In genomic region chr14:69316449-69317391, GRCh38 we compare ENCODE assay signal across 8 cellular contexts. TPM values are rescaled to one million over a fixed set of nuclear protein-coding genes. Genes with fewer than 3 reads are reported as not detected.
A peak's percentile ranks its signal among the peaks of the same experiment; 100 is the strongest.
DNase-seq lines count a peak whose midpoint lies in the region; ATAC-seq and TF ChIP-seq lines count a peak whose summit lies in the region.
"Had no signal": no experiment of that assay in that cellular context is flagged by ENCODE, and none has a peak within 500 bp of the region (broad histone marks: within the 10 kb centered on the region; RNA-seq: fewer than 3 reads in every experiment).

No MANE protein-coding gene starts in this region.

- H3K4me1 ChIP-seq in thyroid gland: no peaks in the 10 kb centered on the region

- no peaks in the 10 kb centered on the region for H3K36me3 ChIP-seq in thyroid gland

- H3K27me3 ChIP-seq in thyroid gland: no peaks in the 10 kb centered on the region

- no peak for ATAC-seq in GM19397 (IDR thresholded peaks at IDR 0.05; ENCODE audit: unreplicated experiment)

- H3K9me3 ChIP-seq in thyroid gland: no peaks in the 10 kb centered on the region

- H3K4me3 ChIP-seq in astrocyte of the cerebellum (ENCODE audit: low read depth, low read length) (no peak overlapping the region), thyroid gland (replicated peaks in 1 of 3) (no peak overlapping the region)
- H3K4me3 ChIP-seq: SK-N-MC had no signal

- intact Hi-C loops in thyroid gland (cut with DNase I): no loop called here

- peak; percentile 8 for TF ChIP-seq CTCF in astrocyte of the cerebellum (IDR thresholded peaks at IDR 0.05; ENCODE audit: low read depth, low read length, missing control alignments)
- TF ChIP-seq CTCF in thyroid gland (IDR thresholded peaks at IDR 0.05): no peak

- in situ Hi-C loops in astrocyte of the cerebellum (cut with HindIII; ENCODE audit: low sequenced_read_pairs): no loop called here

- WGBS in thyroid gland, 2 donors: 80 to 88% methylated on average over 6 to 7 of the region's 7 CpGs

- TF ChIP-seq POLR2A in thyroid gland (IDR thresholded peaks at IDR 0.05): no peak

- peak; percentile 96 for DNase-seq in HS-27A (ENCODE audit: low read depth)
- peak; percentile 98 for DNase-seq in astrocyte of the cerebellum (ENCODE audit: low read depth)
- DNase-seq in iPS-NIHi11 (ENCODE audit: low spot score): peak; percentile 49
- DNase-seq in thyroid gland: peak; percentile 8 to 10
- DNase-seq in T-helper 1 cell: no peak
- DNase-seq in NCI-H2171 treated with DMSO at 0.1 percent for 48 hours (lab: John Stamatoyannopoulos, UW): no peak

- peak overlapping the region in 1 of 3 donors; percentile 33 for H3K27ac ChIP-seq in thyroid gland
- H3K27ac ChIP-seq: SK-N-MC had no signal

RNA-seq across cellular contexts. Expression of gene GALNT16, which starts 56.8 kb away (rescaled TPM):
- 1 to 10 TPM; 2.2 to 7.1 (median 6.9) TPM for total RNA-seq in thyroid gland

Comparison
In these comparisons a context has a peak if more than half of its experiments do, and no peak if none do; other contexts are left out.
1. DNase-seq: peak in HS-27A (single experiment), astrocyte of the cerebellum (single experiment), iPS-NIHi11 (single experiment) and thyroid gland (2 of 2); none in T-helper 1 cell (0 of 5) and NCI-H2171 treated with DMSO at 0.1 percent for 48 hours (single experiment).